21 cellular contexts compared by ENCODE assay signal in genomic region chr7:98078197-98078870, GRCh38. TPM values are rescaled to one million over a fixed set of nuclear protein-coding genes. Genes with fewer than 3 reads are reported as not detected.
DNase-seq lines count a peak whose midpoint lies in the region; ATAC-seq and TF ChIP-seq lines count a peak whose summit lies in the region.
"Had no signal": no experiment of that assay in that cellular context is flagged by ENCODE, and none has a peak within 500 bp of the region (broad histone marks: within the 10 kb centered on the region; RNA-seq: fewer than 3 reads in every experiment).

No MANE protein-coding gene starts in this region.

- no peaks in the 10 kb centered on the region for H3K79me2 ChIP-seq in H9 (ENCODE audit: insufficient read depth, low read length)

- H3K4me1 Mint-ChIP-seq in endodermal cell: peaks cover 9% of the 10 kb centered on the region
- peaks cover 9 to 10% of the 10 kb centered on the region in 2 experiments for H3K4me1 Mint-ChIP-seq in H9

- peak overlapping the region; percentile 60 for H3K27ac ChIP-seq in cardiac muscle cell
- H3K27ac ChIP-seq in endodermal cell (ENCODE audit: low read depth, low read length): no peak overlapping the region
- no peak overlapping the region for H3K27ac ChIP-seq in H9 (ENCODE audit: insufficient read length, low read depth, low read length)
- H3K27ac ChIP-seq: heart right ventricle, psoas muscle had no signal

- ATAC-seq in Right ventricle myocardium superior (ENCODE audit: poor library complexity) (no peak), HG03095 (IDR thresholded peaks at IDR 0.05; ENCODE audit: unreplicated experiment) (no peak)
- ATAC-seq: activated CD4-positive, CD25-positive, alpha-beta regulatory T cell treated with anti-CD3 and anti-CD28 coated beads, Interleukin-2, amount 50 U/mL, for 24 hours; activated CD8-positive, alpha-beta T cell treated with anti-CD3 and anti-CD28 coated beads for 36 hours; heart right ventricle; psoas muscle had no signal

- WGBS in endodermal cell (ENCODE audit: insufficient coverage in 1 of 2, insufficient read length in 1 of 2), 2 experiments: 93 to 94% methylated on average over 10 to 11 of the region's 11 CpGs
- WGBS in H9 (ENCODE audit: extremely low coverage, insufficient read length, low lambda C conversion rate): no CpG with 5 or more reads among the region's 11 CpGs

- H2BK12ac ChIP-seq in H9 (ENCODE audit: insufficient read length, low read depth, low read length): no peak overlapping the region

- H3K27me3 Mint-ChIP-seq in endodermal cell (ENCODE audit: insufficient read depth) (no peaks in the 10 kb centered on the region), H9 (ENCODE audit: low read depth) (no peaks in the 10 kb centered on the region)

- H3K9ac ChIP-seq in endodermal cell (ENCODE audit: extremely low read depth, low read length, poor library complexity, severe bottlenecking): no peak overlapping the region
- H3K9ac ChIP-seq in H9 (ENCODE audit: extremely low read depth, insufficient read length, low read length): no peak overlapping the region

- TF ChIP-seq CTCF in cardiac muscle cell (IDR thresholded peaks at IDR 0.05; ENCODE audit: low read depth, low read length): no peak
- TF ChIP-seq CTCF in endodermal cell (conservative IDR thresholded peaks at IDR 0.05): no peak
- TF ChIP-seq CTCF in H9 (conservative IDR thresholded peaks at IDR 0.05): no peak

- H3K9me3 Mint-ChIP-seq in endodermal cell (peaks cover 15% of the 10 kb centered on the region), H9 (peaks cover 3 to 9% of the 10 kb centered on the region in 2 experiments; a peak in 2 of 5 replicates)
- H3K9me3 Mint-ChIP-seq: activated CD8-positive, alpha-beta T cell treated with anti-CD3 and anti-CD28 coated beads for 36 hours; neural crest cell had no signal

- H3K27me3 ChIP-seq in cardiac muscle cell (no peaks in the 10 kb centered on the region), endodermal cell (ENCODE audit: control insufficient read depth, insufficient read depth, low read length, poor library complexity, severe bottlenecking) (no peaks in the 10 kb centered on the region), H9 (ENCODE audit: insufficient read depth, low read length) (no peaks in the 10 kb centered on the region)
- H3K27me3 ChIP-seq: BE2C had no signal

- H3K36me3 Mint-ChIP-seq in endodermal cell (ENCODE audit: low read depth) (no peaks in the 10 kb centered on the region), H9 (ENCODE audit: insufficient read depth in 1 of 3, low read depth in 3 of 3) (peaks cover 0 to 3% (median 0%) of the 10 kb centered on the region in 3 experiments; a peak in 1 of 7 replicates)

- no peak overlapping the region for H3K23ac ChIP-seq in H9 (ENCODE audit: insufficient read length, low read depth, low read length)

- H3K4me3 ChIP-seq in cardiac muscle cell (no peak overlapping the region), endodermal cell (ENCODE audit: low read length) (no peak overlapping the region)
- H3K4me3 ChIP-seq: HAP-1, heart right ventricle, psoas muscle had no signal

- DNase-seq in cardiac muscle cell (ENCODE audit: low read depth in 1 of 2, low spot score in 1 of 2): no peak
- no peak for DNase-seq in Right ventricle myocardium superior
- DNase-seq in NCI-H345 treated with DMSO at 0.1 percent for 48 hours (lab: John Stamatoyannopoulos, UW; ENCODE audit: unreplicated experiment): peak; percentile 13
- DNase-seq in endodermal cell: peak; percentile 36
- DNase-seq in epidermal melanocyte (ENCODE audit: insufficient read length, low spot score): no peak
- DNase-seq in H9: no peak
- DNase-seq in stimulated activated naive CD4-positive, alpha-beta T cell treated with Interleukin-2 at 50 U/mL for 16 hours (lab: John Stamatoyannopoulos, UW): no peak
- DNase-seq: activated CD8-positive, alpha-beta T cell treated with anti-CD3 and anti-CD28 coated beads for 36 hours; activated T-cell treated with anti-CD3 and anti-CD28 coated beads for 4 hours; BE2C; heart right ventricle; Kasumi-1; NCI-H1048; psoas muscle; SIG-M5; stimulated activated CD8-positive, alpha-beta memory T cell treated with anti-CD3 and anti-CD28 coated beads, Interleukin-4, amount 100 ng/mL, for 48 hours; SW 1271 had no signal

- no peak overlapping the region for H2BK15ac ChIP-seq in H9 (ENCODE audit: low read depth, low read length)

- no peaks in the 10 kb centered on the region for H3K23me2 ChIP-seq in H9 (ENCODE audit: insufficient read length, low read depth, low read length, poor library complexity, severe bottlenecking)

- H3K56ac ChIP-seq in H9 (ENCODE audit: insufficient read length, low read depth, low read length): no peak overlapping the region

- no peak overlapping the region for H4K91ac ChIP-seq in H9 (ENCODE audit: insufficient read length, low read depth, low read length)

- H3K27ac Mint-ChIP-seq in endodermal cell: no peak overlapping the region
- peak overlapping the region in 1 of 3 experiments; percentile 74; a peak in 1 of 7 replicates for H3K27ac Mint-ChIP-seq in H9
- H3K27ac Mint-ChIP-seq: activated CD8-positive, alpha-beta T cell treated with anti-CD3 and anti-CD28 coated beads for 36 hours had no signal

- no peak overlapping the region for H2BK5ac ChIP-seq in H9 (ENCODE audit: insufficient read length, low read length)

- no peak overlapping the region for H2AFZ ChIP-seq in H9 (ENCODE audit: low read length)

- no peak overlapping the region for H4K8ac ChIP-seq in H9 (replicated peaks; ENCODE audit: insufficient read length, low read depth, low read length)

- no peak overlapping the region for H2AK5ac ChIP-seq in H9 (ENCODE audit: insufficient read length, low read length)

- H3K4me2 ChIP-seq in H9 (ENCODE audit: insufficient read depth, insufficient read length, low read length): no peak overlapping the region

- no peaks in the 10 kb centered on the region for H3K9me3 ChIP-seq in cardiac muscle cell (ENCODE audit: low read depth)
- H3K9me3 ChIP-seq in endodermal cell (ENCODE audit: control insufficient read depth, low read length): no peaks in the 10 kb centered on the region
- H3K9me3 ChIP-seq in H9 (ENCODE audit: control insufficient read depth, low read depth, low read length): no peaks in the 10 kb centered on the region
- H3K9me3 ChIP-seq: BE2C, HAP-1 had no signal

- H3K4me3 Mint-ChIP-seq in endodermal cell (no peak overlapping the region), H9 (no peak overlapping the region)
- H3K4me3 Mint-ChIP-seq: activated CD8-positive, alpha-beta T cell treated with anti-CD3 and anti-CD28 coated beads for 36 hours; neural crest cell had no signal

- H3T11ph ChIP-seq in H9 (ENCODE audit: low read length): no peak overlapping the region

- no peak overlapping the region for H3K18ac ChIP-seq in H9 (ENCODE audit: insufficient read length, low read depth, low read length)

- no peak overlapping the region for H4K5ac ChIP-seq in H9 (ENCODE audit: insufficient read length, low read depth, low read length)

- no peaks in the 10 kb centered on the region for H4K20me1 ChIP-seq in H9 (ENCODE audit: control insufficient read depth, insufficient read depth, insufficient read length)

- no peak overlapping the region for H3K14ac ChIP-seq in H9 (ENCODE audit: insufficient read depth, low read length)

- no peak overlapping the region for H2BK20ac ChIP-seq in H9 (ENCODE audit: low read depth, low read length, poor library complexity, severe bottlenecking)

- no peak overlapping the region for H3K4ac ChIP-seq in H9 (ENCODE audit: low read depth, low read length)

- H3K4me1 ChIP-seq in cardiac muscle cell (ENCODE audit: low read depth): peaks cover 15% of the 10 kb centered on the region
- no peaks in the 10 kb centered on the region for H3K4me1 ChIP-seq in endodermal cell (ENCODE audit: control insufficient read depth, insufficient read depth, low read length)
- no peaks in the 10 kb centered on the region for H3K4me1 ChIP-seq in H9 (ENCODE audit: insufficient read depth, low read length)
- H3K4me1 ChIP-seq: BE2C, HAP-1, heart right ventricle, psoas muscle had no signal

- intact Hi-C loops in Right ventricle myocardium superior (cut with DNase I): no loop called here

- H3K79me1 ChIP-seq in H9 (ENCODE audit: insufficient read depth, low read depth, low read length, poor library complexity, severe bottlenecking): no peaks in the 10 kb centered on the region

- no peak overlapping the region for H2BK120ac ChIP-seq in H9 (ENCODE audit: low read depth, low read length, poor library complexity, severe bottlenecking)

- H3K36me3 ChIP-seq in cardiac muscle cell (no peaks in the 10 kb centered on the region), endodermal cell (ENCODE audit: control insufficient read depth, insufficient read depth, low read length) (no peaks in the 10 kb centered on the region)
- H3K36me3 ChIP-seq: BE2C, HAP-1, heart right ventricle had no signal

RNA-seq across cellular contexts. Expression of gene LMTK2, which starts 28.3 kb away (rescaled TPM):
- total RNA-seq in cardiac muscle cell (19.2 and 23.8 TPM in 2 replicates), Right ventricle myocardium superior (20.3 TPM), endodermal cell (10 to 100 TPM; 23.5 to 25.6 TPM), H9 (2021) (22.3 and 24.9 TPM in 2 replicates)
- polyA plus RNA-seq in cardiac muscle cell: 6.7 and 9.4 TPM in 2 replicates
- polyA plus RNA-seq in endodermal cell (2013, experiment 1 of 2): 9.8 TPM
- 9.9 TPM for polyA plus RNA-seq in endodermal cell (2013, experiment 2 of 2)

Comparison
In these comparisons a context has a peak if more than half of its experiments do, and no peak if none do; other contexts are left out.
1. DNase-seq: peak in NCI-H345 treated with DMSO at 0.1 percent for 48 hours (single experiment) and endodermal cell (single experiment); none in cardiac muscle cell (0 of 2), Right ventricle myocardium superior (single experiment), epidermal melanocyte (single experiment), H9 (single experiment) and stimulated activated naive CD4-positive, alpha-beta T cell treated with Interleukin-2 at 50 U/mL for 16 hours (single experiment).